17 cellular contexts compared by ENCODE assay signal in the genomic region with DNA sequence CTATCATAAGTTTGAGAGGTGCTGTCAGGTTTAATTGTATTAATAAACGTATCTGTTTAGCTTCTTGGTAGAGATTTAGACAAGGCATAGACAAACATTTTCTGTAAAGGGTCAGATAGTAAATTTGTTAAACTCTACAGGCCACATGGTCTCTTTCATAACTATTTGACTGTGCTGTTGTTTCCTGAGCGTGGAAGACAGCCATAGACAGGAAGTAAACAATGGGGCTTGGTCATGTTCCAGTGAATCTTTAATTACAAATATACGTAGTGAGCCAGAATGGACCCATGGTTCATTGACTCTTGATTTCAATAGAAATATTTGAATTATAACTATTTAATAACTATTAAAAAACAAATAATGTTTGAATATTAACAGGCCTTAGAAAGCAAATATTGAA.
A peak's percentile ranks its signal among the peaks of the same experiment; 100 is the strongest.
DNase-seq lines count a peak whose midpoint lies in the region; ATAC-seq, FAIRE-seq and TF ChIP-seq lines count a peak whose summit lies in the region.
"Had no signal": no experiment of that assay in that cellular context is flagged by ENCODE, and none has a peak within 500 bp of the region (broad histone marks: within the 10 kb centered on the region; RNA-seq: fewer than 3 reads in every experiment).

No MANE protein-coding gene starts in this region.

- no peak overlapping the region for H3K4me3 ChIP-seq in GM12865 (ENCODE audit: low read depth, low read length)

- ATAC-seq in GM19351 (IDR thresholded peaks at IDR 0.05; ENCODE audit: unreplicated experiment) (peak; percentile 48), HG03196 (IDR thresholded peaks at IDR 0.05; ENCODE audit: unreplicated experiment) (peak; percentile 79), GM18517 (IDR thresholded peaks at IDR 0.05; ENCODE audit: unreplicated experiment) (no peak)

- no peak for TF ChIP-seq CTCF in GM12865 (IDR thresholded peaks at IDR 0.05; ENCODE audit: insufficient read depth, low read depth, low read length, missing control alignments)

- peak; percentile 12 for FAIRE-seq in endometrium (lab: Jason Lieb, UNC)
- FAIRE-seq: GM19239 had no signal

- DNase-seq in GM12865 (ENCODE audit: low read depth) (peak; percentile 12), SHP77 treated with DMSO at 0.1 percent for 48 hours (lab: John Stamatoyannopoulos, UW) (no peak)
- no peak for DNase-seq in activated CD8-positive, alpha-beta memory T cell treated with anti-CD3 and anti-CD28 coated beads, Interleukin-2, amount 50 U/mL, for 48 hours
- DNase-seq: CD4-positive, alpha-beta T cell; GOT3; IMR-90; Karpas-422; NCI-H1417; NCI-H187 treated with DMSO at 0.1 percent for 48 hours; NCI-H446 treated with DMSO at 0.1 percent for 48 hours; NCI-H774; RPMI8226 had no signal
